38 cellular contexts compared by ENCODE assay signal in the genomic region with DNA sequence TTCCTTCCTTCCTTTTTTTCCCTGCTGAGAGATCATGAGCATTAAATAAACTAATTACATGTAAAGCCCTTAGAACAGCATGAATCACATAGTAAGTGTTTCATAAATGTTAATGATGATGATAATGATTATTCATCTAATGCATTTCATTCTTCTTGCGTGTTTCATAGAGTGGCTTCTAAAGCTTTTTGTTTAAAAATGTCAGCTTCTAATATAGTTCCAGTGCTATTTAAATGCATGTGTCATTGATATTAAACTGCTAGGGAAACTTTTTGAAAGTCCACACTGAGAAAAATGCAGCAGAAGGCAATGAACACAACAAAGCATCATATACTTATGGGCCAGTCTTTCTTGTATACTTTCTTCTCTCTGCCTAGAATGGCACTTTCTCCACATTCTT.
"Had no signal": no experiment of that assay in that cellular context is flagged by ENCODE, and none has a peak within 500 bp of the region (broad histone marks: within the 10 kb centered on the region; RNA-seq: fewer than 3 reads in every experiment).

No MANE protein-coding gene starts in this region.

- H3K27ac ChIP-seq: adrenal gland, ascending aorta, body of pancreas, brain microvascular endothelial cell, breast epithelium, cardiac muscle cell had no signal

- H3K27me3 Mint-ChIP-seq: activated naive CD4-positive, alpha-beta T cell treated with anti-CD3 and anti-CD28 coated beads, Interleukin-2, amount 10 ng/mL, durations not matched to agents 7 days and 5 days; activated naive CD4-positive, alpha-beta T cell treated with anti-CD3 and anti-CD28 coated beads, Interleukin-2, amount 50 U/mL, for 24 hours; activated naive CD8-positive, alpha-beta T cell; activated naive CD8-positive, alpha-beta T cell treated with anti-CD3 and anti-CD28 coated beads for 36 hours; activated naive CD8-positive, alpha-beta T cell treated with anti-CD3 and anti-CD28 coated beads, Interleukin-2, amount 10 ng/mL, durations not matched to agents 7 days and 5 days; activated naive CD8-positive, alpha-beta T cell treated with anti-CD3 and anti-CD28 coated beads, Interleukin-2, amount 50 U/mL, for 24 hours; activated T-cell treated with anti-CD3 and anti-CD28 coated beads, Interleukin-2, amount 50 U/mL, for 24 hours; activated T-helper 17 cell treated with anti-CD3 and anti-CD28 coated beads, Interleukin-2, amount 50 U/mL, for 72 hours; brain; central memory CD8-positive, alpha-beta T cell had no signal

- H3K9me3 ChIP-seq: adrenal gland, ascending aorta, body of pancreas, breast epithelium had no signal

- H3K4me3 ChIP-seq: adrenal gland, ascending aorta, body of pancreas, breast epithelium, cardiac muscle cell had no signal

- ATAC-seq: activated naive CD4-positive, alpha-beta T cell treated with anti-CD3 and anti-CD28 coated beads, Interleukin-2, amount 50 U/mL, for 72 hours; activated naive CD8-positive, alpha-beta T cell treated with anti-CD3 and anti-CD28 coated beads, Interleukin-2, amount 50 U/mL, for 24 hours; activated T-cell treated with anti-CD3 and anti-CD28 coated beads, Interleukin-2, amount 50 U/mL, for 4 hours; activated T-cell treated with anti-CD3 and anti-CD28 coated beads, Interleukin-2, amount 50 U/mL, for 72 hours; activated T-helper 17 cell treated with anti-CD3 and anti-CD28 coated beads, Interleukin-2, amount 50 U/mL, for 72 hours; body of pancreas had no signal

- H3K9me3 Mint-ChIP-seq: activated naive CD4-positive, alpha-beta T cell treated with anti-CD3 and anti-CD28 coated beads, Interleukin-2, amount 10 ng/mL, durations not matched to agents 7 days and 5 days; activated naive CD4-positive, alpha-beta T cell treated with anti-CD3 and anti-CD28 coated beads, Interleukin-2, amount 50 U/mL, for 24 hours; activated naive CD8-positive, alpha-beta T cell treated with anti-CD3 and anti-CD28 coated beads for 36 hours; activated naive CD8-positive, alpha-beta T cell treated with anti-CD3 and anti-CD28 coated beads, Interleukin-2, amount 10 ng/mL, durations not matched to agents 7 days and 5 days; activated naive CD8-positive, alpha-beta T cell treated with anti-CD3 and anti-CD28 coated beads, Interleukin-2, amount 50 U/mL, for 24 hours; activated T-helper 1 cell treated with anti-CD3 and anti-CD28 coated beads, Interleukin-12 subunit alpha, Interleukin-12 subunit beta, Interleukin-2, Interleukin-4 antibody, amounts not matched to agents 30 ng/mL and 10 ng/mL and 1 ng/mL, durations not matched to agents 14 hours and 24 hours and 36 hours; activated T-helper 17 cell treated with anti-CD3 and anti-CD28 coated beads, Interleukin-2, amount 50 U/mL, for 72 hours; activated T-helper 2 cell treated with anti-CD3 and anti-CD28 coated beads, Interferon-gamma antibody, Interleukin-2, Interleukin-4, amounts not matched to agents 10 μg/mL and 5 μg/mL and 100 μg/mL, durations not matched to agents 14 hours and 24 hours and 36 hours; brain had no signal

- H3K36me3 Mint-ChIP-seq: activated naive CD4-positive, alpha-beta T cell treated with anti-CD3 and anti-CD28 coated beads, Interleukin-2, amount 10 ng/mL, durations not matched to agents 7 days and 5 days; activated naive CD4-positive, alpha-beta T cell treated with anti-CD3 and anti-CD28 coated beads, Interleukin-2, amount 50 U/mL, for 24 hours; activated naive CD4-positive, alpha-beta T cell treated with anti-CD3 and anti-CD28 coated beads, Interleukin-2, amount 50 U/mL, for 72 hours; activated naive CD8-positive, alpha-beta T cell; activated naive CD8-positive, alpha-beta T cell treated with anti-CD3 and anti-CD28 coated beads for 36 hours; activated naive CD8-positive, alpha-beta T cell treated with anti-CD3 and anti-CD28 coated beads, Interleukin-2, amount 10 ng/mL, durations not matched to agents 7 days and 5 days; brain had no signal

- H3K27ac Mint-ChIP-seq: activated naive CD4-positive, alpha-beta T cell treated with anti-CD3 and anti-CD28 coated beads for 36 hours; activated naive CD4-positive, alpha-beta T cell treated with anti-CD3 and anti-CD28 coated beads, Interleukin-2, amount 10 ng/mL, durations not matched to agents 7 days and 5 days; activated naive CD4-positive, alpha-beta T cell treated with anti-CD3 and anti-CD28 coated beads, Interleukin-2, amount 50 U/mL, for 24 hours; activated naive CD4-positive, alpha-beta T cell treated with anti-CD3 and anti-CD28 coated beads, Interleukin-2, amount 50 U/mL, for 72 hours; activated naive CD8-positive, alpha-beta T cell; activated naive CD8-positive, alpha-beta T cell treated with anti-CD3 and anti-CD28 coated beads for 36 hours; activated naive CD8-positive, alpha-beta T cell treated with anti-CD3 and anti-CD28 coated beads, Interleukin-2, amount 10 ng/mL, durations not matched to agents 7 days and 5 days; activated naive CD8-positive, alpha-beta T cell treated with anti-CD3 and anti-CD28 coated beads, Interleukin-2, amount 50 U/mL, for 24 hours; activated T-cell treated with anti-CD3 and anti-CD28 coated beads, Interleukin-2, amount 50 U/mL, for 24 hours; activated T-cell treated with anti-CD3 and anti-CD28 coated beads, Interleukin-2, amount 50 U/mL, for 72 hours; activated T-helper 1 cell treated with anti-CD3 and anti-CD28 coated beads, Interleukin-12 subunit alpha, Interleukin-12 subunit beta, Interleukin-2, Interleukin-4 antibody, amounts not matched to agents 30 ng/mL and 10 ng/mL and 1 ng/mL, durations not matched to agents 14 hours and 24 hours and 36 hours; activated T-helper 17 cell treated with anti-CD3 and anti-CD28 coated beads, Interleukin-2, amount 50 U/mL, for 72 hours; activated T-helper 2 cell treated with anti-CD3 and anti-CD28 coated beads, Interferon-gamma antibody, Interleukin-2, Interleukin-4, amounts not matched to agents 10 μg/mL and 5 μg/mL and 100 μg/mL, durations not matched to agents 14 hours and 24 hours and 36 hours; brain had no signal

- H3K4me3 Mint-ChIP-seq: activated naive CD4-positive, alpha-beta T cell treated with anti-CD3 and anti-CD28 coated beads for 36 hours; activated naive CD4-positive, alpha-beta T cell treated with anti-CD3 and anti-CD28 coated beads, Interleukin-2, amount 10 ng/mL, durations not matched to agents 7 days and 5 days; activated naive CD4-positive, alpha-beta T cell treated with anti-CD3 and anti-CD28 coated beads, Interleukin-2, amount 50 U/mL, for 24 hours; activated naive CD8-positive, alpha-beta T cell; activated naive CD8-positive, alpha-beta T cell treated with anti-CD3 and anti-CD28 coated beads for 36 hours; activated naive CD8-positive, alpha-beta T cell treated with anti-CD3 and anti-CD28 coated beads, Interleukin-2, amount 10 ng/mL, durations not matched to agents 7 days and 5 days; activated naive CD8-positive, alpha-beta T cell treated with anti-CD3 and anti-CD28 coated beads, Interleukin-2, amount 50 U/mL, for 24 hours; activated T-cell treated with anti-CD3 and anti-CD28 coated beads, Interleukin-2, amount 50 U/mL, for 24 hours; activated T-cell treated with anti-CD3 and anti-CD28 coated beads, Interleukin-2, amount 50 U/mL, for 4 hours; activated T-cell treated with anti-CD3 and anti-CD28 coated beads, Interleukin-2, amount 50 U/mL, for 72 hours; activated T-helper 1 cell treated with anti-CD3 and anti-CD28 coated beads, Interleukin-12 subunit alpha, Interleukin-12 subunit beta, Interleukin-2, Interleukin-4 antibody, amounts not matched to agents 30 ng/mL and 10 ng/mL and 1 ng/mL, durations not matched to agents 14 hours and 24 hours and 36 hours; activated T-helper 17 cell treated with anti-CD3 and anti-CD28 coated beads, Interleukin-2, amount 50 U/mL, for 72 hours; brain; central memory CD8-positive, alpha-beta T cell had no signal

- H3K4me1 ChIP-seq: adrenal gland, ascending aorta, body of pancreas, breast epithelium had no signal

- H3K4me1 Mint-ChIP-seq: activated naive CD4-positive, alpha-beta T cell treated with anti-CD3 and anti-CD28 coated beads, Interleukin-2, amount 10 ng/mL, durations not matched to agents 7 days and 5 days; activated naive CD4-positive, alpha-beta T cell treated with anti-CD3 and anti-CD28 coated beads, Interleukin-2, amount 50 U/mL, for 24 hours; activated naive CD8-positive, alpha-beta T cell treated with anti-CD3 and anti-CD28 coated beads for 36 hours; activated naive CD8-positive, alpha-beta T cell treated with anti-CD3 and anti-CD28 coated beads, Interleukin-2, amount 10 ng/mL, durations not matched to agents 7 days and 5 days; activated naive CD8-positive, alpha-beta T cell treated with anti-CD3 and anti-CD28 coated beads, Interleukin-2, amount 50 U/mL, for 24 hours; activated T-helper 17 cell treated with anti-CD3 and anti-CD28 coated beads, Interleukin-2, amount 50 U/mL, for 72 hours; brain; central memory CD8-positive, alpha-beta T cell had no signal

- DNase-seq: activated effector memory CD4-positive, alpha-beta T cell treated with anti-CD3 and anti-CD28 coated beads, Interleukin-2, amount 50 U/mL, for 16 hours; activated effector memory CD4-positive, alpha-beta T cell treated with Interleukin-2 at 50 U/mL for 16 hours; activated gamma-delta T cell; activated gamma-delta T cell treated with Interleukin-2 at 50 U/mL for 16 hours; activated naive CD4-positive, alpha-beta T cell; activated naive CD4-positive, alpha-beta T cell treated with anti-CD3 and anti-CD28 coated beads for 36 hours; activated naive CD4-positive, alpha-beta T cell treated with anti-CD3 and anti-CD28 coated beads, Interleukin-2, amount 10 ng/mL, durations not matched to agents 7 days and 5 days; activated naive CD4-positive, alpha-beta T cell treated with anti-CD3 and anti-CD28 coated beads, Interleukin-2, amount 50 U/mL, for 16 hours; activated naive CD4-positive, alpha-beta T cell treated with Interleukin-2 at 50 U/mL for 16 hours; activated naive CD8-positive, alpha-beta T cell treated with anti-CD3 and anti-CD28 coated beads for 36 hours; activated naive CD8-positive, alpha-beta T cell treated with anti-CD3 and anti-CD28 coated beads, Interleukin-2, amount 10 ng/mL, durations not matched to agents 7 days and 5 days; activated naive CD8-positive, alpha-beta T cell treated with anti-CD3 and anti-CD28 coated beads, Interleukin-2, amount 50 U/mL, for 24 hours; activated T-cell treated with anti-CD3 and anti-CD28 coated beads, Interleukin-2, amount 50 U/mL, for 1 hour; activated T-cell treated with anti-CD3 and anti-CD28 coated beads, Interleukin-2, amount 50 U/mL, for 24 hours; activated T-cell treated with anti-CD3 and anti-CD28 coated beads, Interleukin-2, amount 50 U/mL, for 4 hours; activated T-cell treated with anti-CD3 and anti-CD28 coated beads, Interleukin-2, amount 50 U/mL, for 48 hours; activated T-cell treated with anti-CD3 and anti-CD28 coated beads, Interleukin-2, amount 50 U/mL, for 72 hours; adrenal gland; amniotic stem cell; amygdala; anterior cingulate cortex; aorta; body of pancreas; brain microvascular endothelial cell; caudate nucleus; central memory CD4-positive, alpha-beta T cell; cerebellar nuclear complex had no signal

- H3K36me3 ChIP-seq: adrenal gland, ascending aorta, brain microvascular endothelial cell, breast epithelium, cardiac muscle cell had no signal

- H3K27me3 ChIP-seq: adrenal gland, ascending aorta, body of pancreas, brain microvascular endothelial cell, breast epithelium, cardiac muscle cell had no signal
